ENCODE assay signal across 8 cellular contexts in the genomic region with DNA sequence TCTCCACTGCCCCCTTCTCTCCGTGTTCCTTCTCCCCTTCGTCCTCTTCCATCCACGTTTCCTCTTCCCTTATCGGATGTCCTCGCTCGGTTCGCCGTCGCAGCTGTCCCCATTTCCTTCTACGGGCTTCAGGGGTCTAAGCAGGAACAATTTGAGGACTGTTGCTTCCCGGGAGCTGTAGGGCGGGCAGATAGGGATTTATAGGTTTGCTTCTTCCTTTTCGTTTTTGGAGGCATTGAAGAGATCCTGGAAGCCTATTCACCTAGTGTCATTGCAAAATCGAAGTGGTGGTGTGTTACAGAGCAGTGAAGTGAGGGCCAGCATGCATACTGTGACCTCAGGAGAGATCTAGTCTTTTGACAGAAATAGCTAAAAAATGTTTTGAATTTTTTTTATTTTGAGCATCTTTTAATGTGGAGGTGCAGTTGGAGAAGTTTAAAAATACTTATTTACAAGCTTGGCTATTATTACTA. TPM values are rescaled to one million over a fixed set of nuclear protein-coding genes. Genes with fewer than 3 reads are reported as not detected.
A peak's percentile ranks its signal among the peaks of the same experiment; 100 is the strongest.
DNase-seq lines count a peak whose midpoint lies in the region; ATAC-seq and TF ChIP-seq lines count a peak whose summit lies in the region.

No MANE protein-coding gene starts in this region.

- peaks cover 2% of the 10 kb centered on the region for H3K36me3 Mint-ChIP-seq in activated CD8-positive, alpha-beta T cell treated with anti-CD3 and anti-CD28 coated beads for 36 hours (ENCODE audit: low read depth)
- peaks cover 4% of the 10 kb centered on the region for H3K36me3 Mint-ChIP-seq in osteocyte (ENCODE audit: unreplicated experiment)

- 0 out of 2 replicates have a peak overlapping the region, but pooled peaks have one; percentile 16 for H3K27ac ChIP-seq in HCT116 (ENCODE audit: low read depth, low read length)

- peaks cover 32% of the 10 kb centered on the region for H3K79me2 ChIP-seq in HCT116 (ENCODE audit: insufficient read depth, low read length)

- TF ChIP-seq RAD21 in HCT116 (IDR thresholded peaks at IDR 0.05; ENCODE audit: low read depth) = no peak

- H3K36me3 ChIP-seq in BJ (ENCODE audit: control insufficient read depth, insufficient read depth, low read length) (peaks cover 2% of the 10 kb centered on the region), HCT116 (ENCODE audit: control insufficient read depth in 1 of 2, insufficient read depth in 2 of 2, low read length in 2 of 2) (no peaks in the 10 kb centered on the region; a peak in 1 of 4 replicates)

- no peaks in the 10 kb centered on the region for H3K27me3 Mint-ChIP-seq in activated CD8-positive, alpha-beta T cell treated with anti-CD3 and anti-CD28 coated beads for 36 hours
- H3K27me3 Mint-ChIP-seq in osteocyte (ENCODE audit: unreplicated experiment) = no peaks in the 10 kb centered on the region

- no peak for TF ChIP-seq CTCF in BJ (IDR thresholded peaks at IDR 0.05; ENCODE audit: insufficient read depth, low read depth, low read length)
- TF ChIP-seq CTCF in HCT116 (IDR thresholded peaks at IDR 0.05 in 2 of 3, conservative IDR thresholded peaks at IDR 0.05 in 1 of 3; ENCODE audit: borderline replicate concordance in 1 of 3, insufficient read depth in 1 of 3, low read depth in 2 of 3, low read length in 2 of 3) = no peak
- TF ChIP-seq CTCF in activated CD8-positive, alpha-beta T cell treated with anti-CD3 and anti-CD28 coated beads for 36 hours (IDR thresholded peaks at IDR 0.05) = no peak
- TF ChIP-seq CTCF in osteocyte (IDR thresholded peaks at IDR 0.05) = no peak

- no peaks in the 10 kb centered on the region for H3K9me3 ChIP-seq in HCT116 (ENCODE audit: control insufficient read depth in 1 of 2, insufficient read depth in 1 of 2, low read depth in 1 of 2, low read length in 2 of 2)

- POLR2A ChIA-PET in BJ (lab: Charles Lee) = no interaction called here
- POLR2A ChIA-PET in HCT116 (lab: Charles Lee) = interaction anchor here (1.3 kb wide), 1 partner anchor 24 kb away, joined by 3 read pairs; no protein-coding TSS in a partner anchor
- POLR2A ChIA-PET in activated CD8-positive, alpha-beta T cell treated with anti-CD3 and anti-CD28 coated beads for 36 hours (lab: Charles Lee) = interaction anchor here (0.5 to 1.8 kb wide), 5 partner anchors 11 to 438 kb away, joined by 3 to 9 read pairs (median 3); no protein-coding TSS in a partner anchor

- H3K9ac ChIP-seq in HCT116 (ENCODE audit: low read length) = peak overlapping the region; percentile 77

- H3K27me3 ChIP-seq in BJ (ENCODE audit: control insufficient read depth, insufficient read depth, low read length) (no peaks in the 10 kb centered on the region), HCT116 (ENCODE audit: insufficient read depth, low read length) (no peaks in the 10 kb centered on the region)

- DNase-seq in BJ (ENCODE audit: low read depth) = no peak
- no peak for DNase-seq in HCT116 (ENCODE audit: low read depth, low spot score)
- peak; percentile 11 for DNase-seq in activated CD8-positive, alpha-beta T cell treated with anti-CD3 and anti-CD28 coated beads for 36 hours
- DNase-seq in glomerular visceral epithelial cell (ENCODE audit: extremely low spot score) = peak; percentile 13
- no peak for DNase-seq in osteocyte (ENCODE audit: extremely low spot score, unreplicated experiment)
- no peak for DNase-seq in globus pallidus (ENCODE audit: low spot score)
- no peak for DNase-seq in activated effector memory CD4-positive, alpha-beta T cell treated with Interleukin-2 at 50 U/mL for 16 hours

- CTCF ChIA-PET in BJ (lab: Yijun Ruan, JAX) (interaction anchor here (1.0 kb wide), 1 partner anchor 11 kb away, joined by 4 read pairs; no protein-coding TSS in a partner anchor), HCT116 (lab: Charles Lee) (interaction anchor here (1.4 kb wide), 1 partner anchor 41 kb away, joined by 3 read pairs; no protein-coding TSS in a partner anchor)
- CTCF ChIA-PET in activated CD8-positive, alpha-beta T cell treated with anti-CD3 and anti-CD28 coated beads for 36 hours (lab: Charles Lee) = interaction anchor here (2.9 kb wide), 1 partner anchor 21 kb away, joined by 17 read pairs; no protein-coding TSS in a partner anchor

- no peaks in the 10 kb centered on the region for H3K9me3 Mint-ChIP-seq in activated CD8-positive, alpha-beta T cell treated with anti-CD3 and anti-CD28 coated beads for 36 hours
- no peaks in the 10 kb centered on the region for H3K9me3 Mint-ChIP-seq in osteocyte (ENCODE audit: unreplicated experiment)

- H2AFZ ChIP-seq in HCT116 (ENCODE audit: low read depth, low read length, poor library complexity, severe bottlenecking) = no peak overlapping the region

- peak overlapping the region; percentile 98 for H3K4me2 ChIP-seq in HCT116 (ENCODE audit: low read length)

- intact Hi-C loops in HCT116 (cut with micrococcal nuclease) = no loop called here
- intact Hi-C loops in activated CD8-positive, alpha-beta T cell treated with anti-CD3 and anti-CD28 coated beads for 36 hours (cut with micrococcal nuclease) = no loop called here

- H4K20me1 ChIP-seq in HCT116 (ENCODE audit: insufficient read depth) = no peaks in the 10 kb centered on the region

- ATAC-seq in HCT116 (no peak), HG03342 (IDR thresholded peaks at IDR 0.05; ENCODE audit: unreplicated experiment) (no peak)
- no peak for ATAC-seq in activated CD8-positive, alpha-beta T cell treated with anti-CD3 and anti-CD28 coated beads for 36 hours

- peaks cover 10 to 21% of the 10 kb centered on the region in 2 experiments; a peak in 3 of 4 replicates for H3K4me1 ChIP-seq in HCT116 (ENCODE audit: control insufficient read depth in 1 of 2, insufficient read depth in 2 of 2, low read length in 2 of 2)

- peak overlapping the region; percentile 86 for H3K27ac Mint-ChIP-seq in activated CD8-positive, alpha-beta T cell treated with anti-CD3 and anti-CD28 coated beads for 36 hours
- H3K27ac Mint-ChIP-seq in osteocyte (ENCODE audit: unreplicated experiment) = peak overlapping the region; percentile 69

- TF ChIP-seq POLR2A in HCT116 (IDR thresholded peaks at IDR 0.05; ENCODE audit: borderline replicate concordance, extremely low read depth, insufficient read depth, insufficient read length) = no peak

- H3K4me3 Mint-ChIP-seq in activated CD8-positive, alpha-beta T cell treated with anti-CD3 and anti-CD28 coated beads for 36 hours = peak overlapping the region; percentile 95
- H3K4me3 Mint-ChIP-seq in osteocyte (ENCODE audit: unreplicated experiment) = peak overlapping the region; percentile 94

- RAD21 ChIA-PET in HCT116 (lab: Charles Lee; ENCODE audit: low non-redundant PET in 1 of 2, low total read pairs in 2 of 2, uncharacterized antibody in 2 of 2, unreplicated experiment in 2 of 2) = no interaction called here

- H3K9me2 ChIP-seq in HCT116 (ENCODE audit: insufficient read depth) = no peaks in the 10 kb centered on the region; the same call in 1 of the 2 replicates

- peaks cover 29% of the 10 kb centered on the region for H3K4me1 Mint-ChIP-seq in activated CD8-positive, alpha-beta T cell treated with anti-CD3 and anti-CD28 coated beads for 36 hours (ENCODE audit: low read depth)
- H3K4me1 Mint-ChIP-seq in osteocyte (ENCODE audit: unreplicated experiment) = peaks cover 21% of the 10 kb centered on the region

- H3K4me3 ChIP-seq in BJ (ENCODE audit: low read depth, low read length) (peak overlapping the region; percentile 92), HCT116 (replicated peaks in 1 of 2; ENCODE audit: low read depth in 1 of 2, low read length in 2 of 2) (peak overlapping the region; percentile 90 to 94)

- TSS peak; percentile 67 for BruUV-seq in HCT116 (replicated peaks; lab: Mats Ljungman, UMichigan)

TF ChIP-seq in HCT116, 20 proteins besides CTCF, POLR2A, EP300 and RAD21 (continues in another document):
- no peak for TF ChIP-seq EZH2phosphoT487 (IDR thresholded peaks at IDR 0.05; ENCODE audit: borderline replicate concordance)
- TF ChIP-seq FOSL1 (IDR thresholded peaks at IDR 0.05; ENCODE audit: low read depth) = no peak
- TF ChIP-seq EGR1 (IDR thresholded peaks at IDR 0.05; ENCODE audit: low read depth) = no peak
- TF ChIP-seq EZH2 (IDR thresholded peaks at IDR 0.05) = no peak
- TF ChIP-seq ZNF274 (IDR thresholded peaks at IDR 0.05; ENCODE audit: low read depth, low read length) = no peak
- TF ChIP-seq SP1 (IDR thresholded peaks at IDR 0.05; ENCODE audit: low read depth) = no peak
- TF ChIP-seq, protein P1, sequence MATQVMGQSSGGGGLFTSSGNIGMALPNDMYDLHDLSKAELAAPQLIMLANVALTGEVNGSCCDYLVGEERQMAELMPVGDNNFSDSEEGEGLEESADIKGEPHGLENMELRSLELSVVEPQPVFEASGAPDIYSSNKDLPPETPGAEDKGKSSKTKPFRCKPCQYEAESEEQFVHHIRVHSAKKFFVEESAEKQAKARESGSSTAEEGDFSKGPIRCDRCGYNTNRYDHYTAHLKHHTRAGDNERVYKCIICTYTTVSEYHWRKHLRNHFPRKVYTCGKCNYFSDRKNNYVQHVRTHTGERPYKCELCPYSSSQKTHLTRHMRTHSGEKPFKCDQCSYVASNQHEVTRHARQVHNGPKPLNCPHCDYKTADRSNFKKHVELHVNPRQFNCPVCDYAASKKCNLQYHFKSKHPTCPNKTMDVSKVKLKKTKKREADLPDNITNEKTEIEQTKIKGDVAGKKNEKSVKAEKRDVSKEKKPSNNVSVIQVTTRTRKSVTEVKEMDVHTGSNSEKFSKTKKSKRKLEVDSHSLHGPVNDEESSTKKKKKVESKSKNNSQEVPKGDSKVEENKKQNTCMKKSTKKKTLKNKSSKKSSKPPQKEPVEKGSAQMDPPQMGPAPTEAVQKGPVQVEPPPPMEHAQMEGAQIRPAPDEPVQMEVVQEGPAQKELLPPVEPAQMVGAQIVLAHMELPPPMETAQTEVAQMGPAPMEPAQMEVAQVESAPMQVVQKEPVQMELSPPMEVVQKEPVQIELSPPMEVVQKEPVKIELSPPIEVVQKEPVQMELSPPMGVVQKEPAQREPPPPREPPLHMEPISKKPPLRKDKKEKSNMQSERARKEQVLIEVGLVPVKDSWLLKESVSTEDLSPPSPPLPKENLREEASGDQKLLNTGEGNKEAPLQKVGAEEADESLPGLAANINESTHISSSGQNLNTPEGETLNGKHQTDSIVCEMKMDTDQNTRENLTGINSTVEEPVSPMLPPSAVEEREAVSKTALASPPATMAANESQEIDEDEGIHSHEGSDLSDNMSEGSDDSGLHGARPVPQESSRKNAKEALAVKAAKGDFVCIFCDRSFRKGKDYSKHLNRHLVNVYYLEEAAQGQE (IDR thresholded peaks at IDR 0.05; ENCODE audit: low read depth) = no peak

RNA-seq across cellular contexts. Expression of a gene that starts 0.9 kb away (rescaled TPM):
- 19.0 and 26.8 TPM in 2 replicates for polyA plus RNA-seq in BJ (2011; rRNA removed)
- 29.5 and 36.3 TPM in 2 replicates for polyA minus RNA-seq in BJ (2011; rRNA and poly(A)+ RNA removed)
- total RNA-seq in HCT116 (2021; ENCODE audit: unreplicated experiment) = 20.7 TPM
- 4.1 and 4.6 TPM in 2 replicates for polyA plus RNA-seq in HCT116 (2012)
- total RNA-seq in activated CD8-positive, alpha-beta T cell treated with anti-CD3 and anti-CD28 coated beads for 36 hours = 10 to 100 TPM; 10.8 to 10.9 TPM
- total RNA-seq in osteocyte = 34.3 and 37.1 TPM in 2 replicates

RNA-seq across cellular contexts. Expression of a gene that starts 29.0 kb away (rescaled TPM):
- 9.9 and 14.4 TPM in 2 replicates for polyA plus RNA-seq in BJ (2011; rRNA removed)
- 6.2 and 9.5 TPM in 2 replicates for polyA minus RNA-seq in BJ (2011; rRNA and poly(A)+ RNA removed)
- 43.6 TPM for total RNA-seq in HCT116 (2021; ENCODE audit: unreplicated experiment)
- 19.1 and 19.5 TPM in 2 replicates for polyA plus RNA-seq in HCT116 (2012)
- total RNA-seq in activated CD8-positive, alpha-beta T cell treated with anti-CD3 and anti-CD28 coated beads for 36 hours = 10 to 100 TPM; 16.3 to 17.6 TPM
- 25.7 and 27.7 TPM in 2 replicates for total RNA-seq in osteocyte

Comparison
In these comparisons a context has a peak if more than half of its experiments do, and no peak if none do; other contexts are left out.
1. DNase-seq: peak in activated CD8-positive, alpha-beta T cell treated with anti-CD3 and anti-CD28 coated beads for 36 hours (single experiment) and glomerular visceral epithelial cell (single experiment); none in BJ (single experiment), HCT116 (single experiment), osteocyte (single experiment), globus pallidus (single experiment) and activated effector memory CD4-positive, alpha-beta T cell treated with Interleukin-2 at 50 U/mL for 16 hours (single experiment).